8 cellular contexts compared by ENCODE assay signal in genomic region chr1:172533511-172534116, GRCh38. TPM values are rescaled to one million over a fixed set of nuclear protein-coding genes. Genes with fewer than 3 reads are reported as not detected.
DNase-seq lines count a peak whose midpoint lies in the region; ATAC-seq, FAIRE-seq and TF ChIP-seq lines count a peak whose summit lies in the region.

No MANE protein-coding gene starts in this region.

- DNase-seq in A172 (ENCODE audit: low spot score) (peak; percentile 44), K562 (ENCODE audit: extremely low read depth in 1 of 4, low spot score in 3 of 4) (peak; percentile 58 to 64 (median 62)), iris pigment epithelial cell (ENCODE audit: low read depth) (peak; percentile 38), MV-4-11 (lab: John Stamatoyannopoulos, UW) (no peak)
- peak; percentile 40 for DNase-seq in stimulated activated CD4-positive, alpha-beta T cell treated with anti-CD3 and anti-CD28 coated beads, Interleukin-2, amount 100 ng/mL, for 24 hours

- no peaks in the 10 kb centered on the region for H3K27me3 ChIP-seq in K562 (ENCODE audit: control insufficient read depth in 2 of 2, insufficient read depth in 2 of 2, low read length in 2 of 2)

- no peaks in the 10 kb centered on the region for H3K36me3 ChIP-seq in K562 (ENCODE audit: control insufficient read depth, insufficient read depth, low read length)

- TF ChIP-seq EP300 in K562 (IDR thresholded peaks at IDR 0.05; ENCODE audit: low read length), result no peak

- no peaks in the 10 kb centered on the region for H3K9me3 ChIP-seq in K562 (replicated peaks; ENCODE audit: control insufficient read depth, insufficient read depth, low read depth, low read length)

- intact Hi-C loops in K562 (cut with micrococcal nuclease), result loop anchor here (2.0 kb wide), 1 partner anchor 185 kb away; no protein-coding TSS in a partner anchor

- peak overlapping the region; percentile 99 for H3K27ac ChIP-seq in K562 (ENCODE audit: extremely low read depth, low read depth, low read length)

- FAIRE-seq in K562 (lab: Jason Lieb, UNC), result peak; percentile 52

- no peaks in the 10 kb centered on the region for H3K9me1 ChIP-seq in K562 (ENCODE audit: control insufficient read depth, insufficient read depth, low read length)

- WGBS in K562 (ENCODE audit: insufficient coverage, low coverage, missing lambda C conversion rate), result under 1% methylated on average over 23 of the region's 23 CpGs

- in situ Hi-C loops in K562 (cut with MboI), result no loop called here

- peak overlapping the region; percentile 93 to 96 for H3K9ac ChIP-seq in K562 (ENCODE audit: insufficient read depth in 1 of 2, low read depth in 2 of 2, low read length in 2 of 2)

- H3K4me2 ChIP-seq in K562 (ENCODE audit: insufficient read depth, low read length), result peak overlapping the region; percentile 100

- peaks cover 3 to 44% of the 10 kb centered on the region in 2 experiments; a peak in 3 of 5 replicates for H3K4me1 ChIP-seq in K562 (replicated peaks in 1 of 2; ENCODE audit: control insufficient read depth in 2 of 2, insufficient read depth in 2 of 2, low read length in 2 of 2)

- H3K4me3 ChIP-seq in K562, result peak overlapping the region; percentile 59

- TF ChIP-seq POLR2A in K562 (conservative IDR thresholded peaks at IDR 0.05), result no peak

- BruUV-seq in K562 (replicated peaks; lab: Mats Ljungman, UMichigan), result TSS peak; percentile 43

- peaks cover 55% of the 10 kb centered on the region for H3K79me2 ChIP-seq in K562 (ENCODE audit: control insufficient read depth, insufficient read depth, low read length)

- H2AFZ ChIP-seq in K562 (ENCODE audit: low read depth, low read length), result peak overlapping the region; percentile 88

- CTCF ChIA-PET in K562 (lab: Yijun Ruan, JAX; ENCODE audit: low intra/inter-chr PET ratio), result no interaction called here

- TF ChIP-seq CTCF in K562 (IDR thresholded peaks at IDR 0.05 in 2 of 3, conservative IDR thresholded peaks at IDR 0.05 in 1 of 3; ENCODE audit: insufficient read depth in 2 of 3, low read depth in 1 of 3, low read length in 3 of 3), result no peak

- peak; percentile 19 for ATAC-seq in GM18508 (IDR thresholded peaks at IDR 0.05; ENCODE audit: insufficient read depth, unreplicated experiment)
- peak; percentile 8 for ATAC-seq in HG03469 (IDR thresholded peaks at IDR 0.05; ENCODE audit: unreplicated experiment)
- ATAC-seq in SK-N-SH treated with all-trans-retinoic acid at 6 μM for 48 hours, result peak; percentile 2
- ATAC-seq in K562, result peak; percentile 40

- H4K20me1 ChIP-seq in K562 (replicated peaks; ENCODE audit: control insufficient read depth, insufficient read depth, low read length), result peaks cover 16% of the 10 kb centered on the region; the same call in 1 of the 2 replicates

- POLR2A ChIA-PET in K562 (lab: Yijun Ruan, JAX), result interaction anchor here (0.6 to 3.4 kb wide), 16 partner anchors 10 to 1913 kb away, joined by 3 to 37 read pairs (median 6); no protein-coding TSS in a partner anchor

- TF ChIP-seq RAD21 in K562 (CRISPR knock-in tag; conservative IDR thresholded peaks at IDR 0.05 in 1 of 2, IDR thresholded peaks at IDR 0.05 in 1 of 2), result 0 out of 4 replicates have a peak, but pooled peaks of 1 of the 2 experiments have one; percentile 3

TF ChIP-seq in SK-N-SH treated with all-trans-retinoic acid at 6 μM for 48 hours, 23 proteins besides CTCF, POLR2A, EP300 and RAD21 (continues in another document):
- TF ChIP-seq CREB5 (CRISPR knock-in tag; IDR thresholded peaks at IDR 0.05; ENCODE audit: low read depth) (no peak), ZFP30 (CRISPR knock-in tag; IDR thresholded peaks at IDR 0.05) (no peak), ZFP3 (CRISPR knock-in tag; IDR thresholded peaks at IDR 0.05) (no peak)

TF ChIP-seq in K562, 482 proteins besides CTCF, POLR2A, EP300 and RAD21 (continues in another document):
- TF ChIP-seq NFIX (CRISPR knock-in tag; IDR thresholded peaks at IDR 0.05; ENCODE audit: low read depth), result no peak
- TF ChIP-seq ZNF584 (CRISPR knock-in tag; IDR thresholded peaks at IDR 0.05; ENCODE audit: low read depth), result no peak
- TF ChIP-seq SAP30 (IDR thresholded peaks at IDR 0.05; ENCODE audit: borderline replicate concordance, insufficient read depth, low read depth, low read length, poor library complexity, severe bottlenecking), result peak; percentile 26
- no peak for TF ChIP-seq NCOA2 (IDR thresholded peaks at IDR 0.05; ENCODE audit: partially characterized antibody in 2 of 2)
- TF ChIP-seq FOSL1 (tag; conservative IDR thresholded peaks at IDR 0.05), result no peak
- TF ChIP-seq ZNF561 (CRISPR knock-in tag; conservative IDR thresholded peaks at IDR 0.05), result no peak
- no peak for TF ChIP-seq MTA3 (IDR thresholded peaks at IDR 0.05; ENCODE audit: borderline replicate concordance)
- no peak for TF ChIP-seq ERF (CRISPR knock-in tag; IDR thresholded peaks at IDR 0.05)
- TF ChIP-seq PCBP1 (IDR thresholded peaks at IDR 0.05; ENCODE audit: low read depth, low read length, poor library complexity, severe bottlenecking), result no peak
- TF ChIP-seq, protein P1, sequence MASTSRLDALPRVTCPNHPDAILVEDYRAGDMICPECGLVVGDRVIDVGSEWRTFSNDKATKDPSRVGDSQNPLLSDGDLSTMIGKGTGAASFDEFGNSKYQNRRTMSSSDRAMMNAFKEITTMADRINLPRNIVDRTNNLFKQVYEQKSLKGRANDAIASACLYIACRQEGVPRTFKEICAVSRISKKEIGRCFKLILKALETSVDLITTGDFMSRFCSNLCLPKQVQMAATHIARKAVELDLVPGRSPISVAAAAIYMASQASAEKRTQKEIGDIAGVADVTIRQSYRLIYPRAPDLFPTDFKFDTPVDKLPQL (IDR thresholded peaks at IDR 0.05; ENCODE audit: extremely low read depth, insufficient read length), result no peak
- peak; percentile 2; the same call in 1 of the 2 replicates for TF ChIP-seq GABPA (tag; conservative IDR thresholded peaks at IDR 0.05; ENCODE audit: low read depth)
- TF ChIP-seq NCOA6 (IDR thresholded peaks at IDR 0.05), result no peak
- TF ChIP-seq WHSC1 (IDR thresholded peaks at IDR 0.05; ENCODE audit: low read length), result no peak
- no peak for TF ChIP-seq ZBTB11 (CRISPR knock-in tag; IDR thresholded peaks at IDR 0.05)
- TF ChIP-seq ZC3H8 (IDR thresholded peaks at IDR 0.05), result 0 out of 2 replicates have a peak, but pooled peaks have one; percentile 7
- no peak for TF ChIP-seq ADNP (tag; IDR thresholded peaks at IDR 0.05)
- TF ChIP-seq NEUROD1 (IDR thresholded peaks at IDR 0.05; ENCODE audit: borderline replicate concordance, low read depth, low read length, partially characterized antibody), result no peak
- no peak for TF ChIP-seq JUN (IDR thresholded peaks at IDR 0.05; ENCODE audit: borderline replicate concordance, low read depth, low read length)
- no peak; the same call in 1 of the 2 replicates for TF ChIP-seq JUN (CRISPR knock-in tag; IDR thresholded peaks at IDR 0.05; ENCODE audit: borderline replicate concordance)
- peak; percentile 35; the same call in 1 of the 2 replicates for TF ChIP-seq HDAC2 (IDR thresholded peaks at IDR 0.05)
- TF ChIP-seq SNAPC5 (CRISPR knock-in tag; IDR thresholded peaks at IDR 0.05), result no peak
- no peak for TF ChIP-seq ATF1 (CRISPR knock-in tag; IDR thresholded peaks at IDR 0.05)
- no peak for TF ChIP-seq ATF1 (tag; IDR thresholded peaks at IDR 0.05)

RNA-seq across cellular contexts. Expression of gene SUCO, which starts 0.7 kb away (rescaled TPM):
- 27.8 and 31.4 TPM in 2 replicates for total RNA-seq in A172 (2014; rRNA removed; shearing (Covaris generic))
- total RNA-seq in K562 (2011; cell fraction: chromatin; rRNA removed; ENCODE audit: low replicate concordance), result 40.3 and 147 TPM in 2 replicates
- 13.8 and 22.6 TPM in 2 replicates for total RNA-seq in K562 (2011; cell fraction: nucleolus; rRNA removed)
- 55.4 and 77.5 TPM in 2 replicates for total RNA-seq in K562 (2011; cell fraction: nucleoplasm; rRNA removed)
- total RNA-seq in K562 (2014; rRNA removed) (9.1 and 9.4 TPM in 2 replicates), K562 (2014; rRNA removed; fragmentation: Illumina TruSeq; extraction: Trizol) (19.2 and 22.3 TPM in 2 replicates), K562 (2015; rRNA removed; fragmentation: Illumina TruSeq; extraction: Trizol) (18.8 and 20.6 TPM in 2 replicates), K562 (2021) (15.9 and 18.5 TPM in 2 replicates)
- polyA plus RNA-seq in K562 (2011; rRNA removed) (15.7 and 15.9 TPM in 2 replicates), K562 (2014; fragmentation: Illumina TruSeq; extraction: Trizol) (11.5 and 14.3 TPM in 2 replicates), K562 (2014; fragmentation: Nextera tagmentation; extraction: Ambion mirVana) (1 to 10 TPM; 2.5 to 3.6 TPM), K562 (2014; rRNA removed) (8.0 and 10.7 TPM in 2 replicates)
- 1.8 and 4.8 TPM in 2 replicates for polyA plus RNA-seq in K562 (2011; cell fraction: cytosol; rRNA removed)
- polyA plus RNA-seq in K562 (2011; cell fraction: nucleus; rRNA removed), result 13.8 and 22.3 TPM in 2 replicates
- polyA plus RNA-seq in K562 (2012), result 9.6 and 12.5 TPM in 2 replicates
- polyA minus RNA-seq in K562 (2011; rRNA and poly(A)+ RNA removed), result 39.5 and 71.3 TPM in 2 replicates
- 17.1 and 19.9 TPM in 2 replicates for polyA minus RNA-seq in K562 (2011; cell fraction: cytosol; rRNA and poly(A)+ RNA removed)
- polyA minus RNA-seq in K562 (2011; cell fraction: nucleus; rRNA and poly(A)+ RNA removed), result 35.9 and 73.6 TPM in 2 replicates
